Comparison of ENCODE assay signal across 11 cellular contexts in genomic region chr9:129777769-129778130, GRCh38. TPM values are rescaled to one million over a fixed set of nuclear protein-coding genes. Genes with fewer than 3 reads are reported as not detected.
A peak's percentile ranks its signal among the peaks of the same experiment; 100 is the strongest.
DNase-seq lines count a peak whose midpoint lies in the region; TF ChIP-seq lines count a peak whose summit lies in the region.
"Had no signal": no experiment of that assay in that cellular context is flagged by ENCODE, and none has a peak within 500 bp of the region (broad histone marks: within the 10 kb centered on the region; RNA-seq: fewer than 3 reads in every experiment).

No MANE protein-coding gene starts in this region.

- H3K4me3 Mint-ChIP-seq in osteocyte (ENCODE audit: unreplicated experiment) = no peak overlapping the region

- DNase-seq in AG04450 (ENCODE audit: low read depth, low spot score) (no peak), Karpas-422 (peak; percentile 37), coronary artery (ENCODE audit: low spot score) (no peak), osteocyte (ENCODE audit: extremely low spot score, unreplicated experiment) (no peak), SW480 (ENCODE audit: low spot score) (no peak), NCI-H1417 (lab: John Stamatoyannopoulos, UW) (no peak), SKM-1 treated with dmso at 0.1 percent for 144 hours (lab: John Stamatoyannopoulos, UW; ENCODE audit: unreplicated experiment) (no peak), testis (no peak)
- DNase-seq: NCI-H1048 had no signal

- H3K9ac ChIP-seq in Karpas-422 (ENCODE audit: low read length) = no peak overlapping the region

- H4K20me1 ChIP-seq in Karpas-422 (ENCODE audit: insufficient read depth, low read depth, low read length) = no peaks in the 10 kb centered on the region

- H3K4me1 Mint-ChIP-seq in osteocyte (ENCODE audit: unreplicated experiment) = peaks cover 20% of the 10 kb centered on the region

- intact Hi-C loops in testis (cut with DNase I; ENCODE audit: low total_unique reads) = no loop called here

- no peaks in the 10 kb centered on the region for H3K79me2 ChIP-seq in Karpas-422 (ENCODE audit: low read length)

- H2AFZ ChIP-seq in Karpas-422 (ENCODE audit: low read length) = no peak overlapping the region

- CTCF ChIA-PET in AG04450 (lab: Charles Lee) = interaction anchor here (1.2 to 2.3 kb wide), 5 partner anchors 12 to 646 kb away, joined by 4 to 17 read pairs (median 10); no protein-coding TSS in a partner anchor

- no peaks in the 10 kb centered on the region for H3K9me2 ChIP-seq in Karpas-422 (replicated peaks; ENCODE audit: insufficient read depth, low read length)

- no peaks in the 10 kb centered on the region for H3K36me3 Mint-ChIP-seq in osteocyte (ENCODE audit: unreplicated experiment)
- H3K36me3 Mint-ChIP-seq: CD4-positive, alpha-beta memory T cell; naive thymus-derived CD4-positive, alpha-beta T cell had no signal

- H3K27me3 ChIP-seq in AG04450 (ENCODE audit: control insufficient read depth, insufficient read depth, low read length) = no peaks in the 10 kb centered on the region
- H3K27me3 ChIP-seq in Karpas-422 (ENCODE audit: low read length) = no peaks in the 10 kb centered on the region
- H3K27me3 ChIP-seq in testis = no peaks in the 10 kb centered on the region

- H3K27me3 Mint-ChIP-seq in osteocyte (ENCODE audit: unreplicated experiment) = peaks cover 10% of the 10 kb centered on the region

- no peak overlapping the region for H3K4me2 ChIP-seq in Karpas-422 (ENCODE audit: low read depth, low read length, poor library complexity, severe bottlenecking)

- H3K4me3 ChIP-seq in AG04450 (ENCODE audit: low read depth, low read length) = no peak overlapping the region; the same call in 1 of the 2 replicates
- H3K4me3 ChIP-seq in Karpas-422 (ENCODE audit: low read length) = no peak overlapping the region
- H3K4me3 ChIP-seq in coronary artery = peak overlapping the region; percentile 45
- no peak overlapping the region for H3K4me3 ChIP-seq in testis

- H3K9me3 ChIP-seq in AG04450 (ENCODE audit: control insufficient read depth, insufficient read depth, low read length) (no peaks in the 10 kb centered on the region; the same call in 1 of the 2 replicates), Karpas-422 (ENCODE audit: low read length) (no peaks in the 10 kb centered on the region), testis (no peaks in the 10 kb centered on the region)

- H3K27ac Mint-ChIP-seq in osteocyte (ENCODE audit: unreplicated experiment) = peak overlapping the region; percentile 91

- H3K4me1 ChIP-seq in Karpas-422 (ENCODE audit: low read length) = no peaks in the 10 kb centered on the region
- H3K4me1 ChIP-seq in testis = peaks cover 9% of the 10 kb centered on the region

- H3K36me3 ChIP-seq in Karpas-422 (ENCODE audit: insufficient read depth, low read length) = no peaks in the 10 kb centered on the region
- H3K36me3 ChIP-seq in testis (ENCODE audit: low read depth, missing control alignments) = no peaks in the 10 kb centered on the region

- POLR2A ChIA-PET in AG04450 (lab: Yijun Ruan, JAX) = interaction anchor here (0.6 to 2.6 kb wide), 7 partner anchors 13 to 65 kb away, joined by 3 to 22 read pairs (median 5); partner anchors contain the start of gene PTGES

- no peak for TF ChIP-seq POLR2A in testis (IDR thresholded peaks at IDR 0.05)

- H3K27ac ChIP-seq in AG04450 (ENCODE audit: low read depth, low read length) = peak overlapping the region; percentile 85
- H3K27ac ChIP-seq in Karpas-422 (ENCODE audit: low read length) = no peak overlapping the region
- H3K27ac ChIP-seq in coronary artery = peak overlapping the region; percentile 62 to 80
- peak overlapping the region in 1 of 2 donors; percentile 43 for H3K27ac ChIP-seq in testis

- H3K9me3 Mint-ChIP-seq in osteocyte (ENCODE audit: unreplicated experiment) = no peaks in the 10 kb centered on the region
- H3K9me3 Mint-ChIP-seq: CD4-positive, alpha-beta memory T cell had no signal

- WGBS in testis, 2 donors = 81 to 85% methylated on average over 11 of the region's 11 CpGs

- TF ChIP-seq CTCF in AG04450 (IDR thresholded peaks at IDR 0.05; ENCODE audit: low read depth, low read length) (no peak), coronary artery (IDR thresholded peaks at IDR 0.05) (no peak), osteocyte (IDR thresholded peaks at IDR 0.05) (no peak), testis (IDR thresholded peaks at IDR 0.05) (no peak)

RNA-seq across cellular contexts. Expression of gene PTGES, which starts 24.9 kb away (rescaled TPM):
- polyA plus RNA-seq in AG04450 (2011; rRNA removed) (17.0 and 21.4 TPM in 2 replicates), testis (ENCODE audit: insufficient read depth, low read depth, low replicate concordance) (41.8 TPM)
- polyA minus RNA-seq in AG04450 (2011; rRNA and poly(A)+ RNA removed) = 14.2 and 19.9 TPM in 2 replicates
- not detected in 2 replicates for total RNA-seq in Karpas-422 (2014; rRNA removed; shearing (Covaris generic); ENCODE audit: low replicate concordance)
- total RNA-seq in osteocyte (0.83 and 0.94 TPM in 2 replicates), testis (10 to 100 TPM in 1 of 2 donors, 1 to 10 TPM in 1; 9.5 to 36.9 TPM)
- total RNA-seq: CD4-positive, alpha-beta memory T cell had no signal
- polyA plus RNA-seq: CD4-positive, alpha-beta memory T cell; naive thymus-derived CD4-positive, alpha-beta T cell had no signal

RNA-seq across cellular contexts. Expression of gene TOR1B, which starts 25.2 kb away (rescaled TPM):
- polyA plus RNA-seq in AG04450 (2011; rRNA removed) = 26.3 and 31.0 TPM in 2 replicates
- polyA minus RNA-seq in AG04450 (2011; rRNA and poly(A)+ RNA removed) = 13.4 and 14.1 TPM in 2 replicates
- 10.5 and 14.2 TPM in 2 replicates for total RNA-seq in Karpas-422 (2014; rRNA removed; shearing (Covaris generic); ENCODE audit: low replicate concordance)
- total RNA-seq in osteocyte = 32.1 and 32.7 TPM in 2 replicates
- 10 to 100 TPM; 29.4 to 30.8 TPM for total RNA-seq in testis
- polyA plus RNA-seq in testis (ENCODE audit: insufficient read depth, low read depth, low replicate concordance) = 54.7 TPM

RNA-seq across cellular contexts. Expression of gene TOR1A, which starts 46.2 kb away (rescaled TPM):
- polyA plus RNA-seq in AG04450 (2011; rRNA removed) (72.0 and 78.5 TPM in 2 replicates), testis (ENCODE audit: insufficient read depth, low read depth, low replicate concordance) (23.1 TPM)
- 45.6 and 46.0 TPM in 2 replicates for polyA minus RNA-seq in AG04450 (2011; rRNA and poly(A)+ RNA removed)
- total RNA-seq in Karpas-422 (2014; rRNA removed; shearing (Covaris generic); ENCODE audit: low replicate concordance) = 41.7 and 53.1 TPM in 2 replicates
- total RNA-seq in osteocyte (46.1 and 51.3 TPM in 2 replicates), testis (10 to 100 TPM; 32.9 to 43.4 TPM)

RNA-seq across cellular contexts. Expression of gene C9orf78, which starts 57.3 kb away (rescaled TPM):
- 51.4 and 66.8 TPM in 2 replicates for polyA plus RNA-seq in AG04450 (2011; rRNA removed)
- 10.9 and 13.4 TPM in 2 replicates for polyA minus RNA-seq in AG04450 (2011; rRNA and poly(A)+ RNA removed)
- 59.7 and 66.9 TPM in 2 replicates for total RNA-seq in Karpas-422 (2014; rRNA removed; shearing (Covaris generic); ENCODE audit: low replicate concordance)
- 38.9 and 45.9 TPM in 2 replicates for total RNA-seq in osteocyte
- total RNA-seq in testis = 10 to 100 TPM; 56.3 to 83.2 TPM
- polyA plus RNA-seq in testis (ENCODE audit: insufficient read depth, low read depth, low replicate concordance) = 86.8 TPM

RNA-seq across cellular contexts. Expression of gene USP20, which starts 57.5 kb away (rescaled TPM):
- polyA plus RNA-seq in AG04450 (2011; rRNA removed) (10.3 and 13.2 TPM in 2 replicates), testis (ENCODE audit: insufficient read depth, low read depth, low replicate concordance) (37.4 TPM)
- polyA minus RNA-seq in AG04450 (2011; rRNA and poly(A)+ RNA removed) = 16.6 and 22.9 TPM in 2 replicates
- total RNA-seq in Karpas-422 (2014; rRNA removed; shearing (Covaris generic); ENCODE audit: low replicate concordance) = 11.7 and 40.3 TPM in 2 replicates
- total RNA-seq in osteocyte (31.2 and 32.6 TPM in 2 replicates), testis (10 to 100 TPM; 46.8 to 48.3 TPM)
